ENCODE assay signal across 11 cellular contexts in genomic region chrX:129000018-129000417, GRCh38.
"Had no signal": no experiment of that assay in that cellular context is flagged by ENCODE, and none has a peak within 500 bp of the region (broad histone marks: within the 10 kb centered on the region; RNA-seq: fewer than 3 reads in every experiment).

No MANE protein-coding gene starts in this region.

- DNase-seq: activated naive CD4-positive, alpha-beta T cell treated with anti-CD3 and anti-CD28 coated beads, Interleukin-2, amount 50 U/mL, for 16 hours; adrenal gland; caudate nucleus; effector memory CD4-positive, alpha-beta T cell; gastrocnemius medialis; left ventricle myocardium inferior; nucleus accumbens; stimulated activated CD4-positive, alpha-beta T cell treated with anti-CD3 and anti-CD28 coated beads, Interleukin-4, amount 100 ng/mL, for 4 hours; stomach had no signal

- ATAC-seq: activated CD4-positive, CD25-positive, alpha-beta regulatory T cell treated with anti-CD3 and anti-CD28 coated beads, Interleukin-2, amount 50 U/mL, for 24 hours; gastrocnemius medialis; natural killer cell treated with Interleukin-12 subunit alpha and Interleukin-12 subunit beta and Interleukin-15 and Interleukin-18, amount 100 ng/mL, for 72 hours had no signal
